ENCODE assay signal across 8 cellular contexts in genomic region chr4:18945464-18945863, GRCh38.
"Had no signal": no experiment of that assay in that cellular context is flagged by ENCODE, and none has a peak within 500 bp of the region (broad histone marks: within the 10 kb centered on the region; RNA-seq: fewer than 3 reads in every experiment).

No MANE protein-coding gene starts in this region.

- FAIRE-seq: G401.6, GM12878, GM12891, GM12892, GM18507, GM19239 had no signal

- DNase-seq: GDM1, GF-D8 had no signal

- ATAC-seq: GM12878 had no signal

- H3K4me3 ChIP-seq: GM12878 had no signal
